Comparison of ENCODE assay signal across 8 cellular contexts in the genomic region with DNA sequence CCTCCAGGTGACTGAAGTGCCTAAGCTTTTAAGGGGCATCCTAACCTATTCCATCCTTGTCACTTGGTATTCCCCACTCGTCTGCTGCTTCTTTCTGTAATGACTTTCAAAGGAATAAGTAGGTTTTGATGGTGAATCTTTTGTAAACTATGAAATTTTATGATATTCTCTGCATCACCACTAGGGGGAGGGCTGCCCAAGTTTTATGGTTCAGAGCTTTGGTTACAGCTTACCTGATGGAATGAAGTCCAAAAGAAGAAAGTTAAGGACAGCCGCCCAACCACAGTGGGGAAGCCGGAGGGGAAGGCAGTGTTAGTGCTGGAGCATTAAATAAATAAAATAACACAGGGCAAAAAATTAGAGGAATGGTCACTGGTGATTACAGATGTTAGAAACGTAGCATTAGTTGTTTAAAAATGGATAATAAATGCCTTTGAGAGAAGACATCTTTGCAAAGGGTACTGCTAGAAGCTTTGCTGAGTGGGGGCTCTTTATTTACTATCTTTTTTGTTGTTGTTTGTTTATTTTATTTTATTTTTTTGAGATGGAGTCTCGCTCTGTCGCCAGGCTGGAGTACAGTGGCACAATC.
A peak's percentile ranks its signal among the peaks of the same experiment; 100 is the strongest.
DNase-seq lines count a peak whose midpoint lies in the region; ATAC-seq and TF ChIP-seq lines count a peak whose summit lies in the region.

No MANE protein-coding gene starts in this region.

- H3K4me3 ChIP-seq in GM06990 (replicated peaks; ENCODE audit: low read depth, low read length) (no peak overlapping the region), fibroblast of mammary gland (ENCODE audit: control insufficient read depth, low read depth, low read length) (no peak overlapping the region)

- DNase-seq in AG08395 (ENCODE audit: low spot score) (peak; percentile 39), GM06990 (ENCODE audit: extremely low read depth, insufficient read length) (no peak), KG1 (lab: John Stamatoyannopoulos, UW) (peak; percentile 6), SW480 (ENCODE audit: low spot score) (peak; percentile 32), fibroblast of mammary gland (ENCODE audit: low read depth) (peak; percentile 14), putamen (ENCODE audit: low spot score) (peak; percentile 27)

- ATAC-seq in GM18511 (IDR thresholded peaks at IDR 0.05; ENCODE audit: unreplicated experiment) (no peak), GM21447 (IDR thresholded peaks at IDR 0.05; ENCODE audit: unreplicated experiment) (no peak)

- peak; percentile 76 for TF ChIP-seq CTCF in GM06990 (IDR thresholded peaks at IDR 0.05; ENCODE audit: insufficient read depth, low read length, poor library complexity, severe bottlenecking)
- peak; percentile 67 for TF ChIP-seq CTCF in fibroblast of mammary gland (conservative IDR thresholded peaks at IDR 0.05; ENCODE audit: control insufficient read depth, insufficient read depth, low read depth, low read length)

- H3K36me3 ChIP-seq in GM06990 (ENCODE audit: control insufficient read depth, insufficient read depth, low read length): no peaks in the 10 kb centered on the region

- H3K27me3 ChIP-seq in GM06990 (replicated peaks; ENCODE audit: control insufficient read depth, insufficient read depth, low read length): no peaks in the 10 kb centered on the region
